ENCODE assay signal across 8 cellular contexts in genomic region chr12:56448860-56449621, GRCh38. TPM values are rescaled to one million over a fixed set of nuclear protein-coding genes. Genes with fewer than 3 reads are reported as not detected.
DNase-seq lines count a peak whose midpoint lies in the region; ATAC-seq and TF ChIP-seq lines count a peak whose summit lies in the region.

A gene with protein sequence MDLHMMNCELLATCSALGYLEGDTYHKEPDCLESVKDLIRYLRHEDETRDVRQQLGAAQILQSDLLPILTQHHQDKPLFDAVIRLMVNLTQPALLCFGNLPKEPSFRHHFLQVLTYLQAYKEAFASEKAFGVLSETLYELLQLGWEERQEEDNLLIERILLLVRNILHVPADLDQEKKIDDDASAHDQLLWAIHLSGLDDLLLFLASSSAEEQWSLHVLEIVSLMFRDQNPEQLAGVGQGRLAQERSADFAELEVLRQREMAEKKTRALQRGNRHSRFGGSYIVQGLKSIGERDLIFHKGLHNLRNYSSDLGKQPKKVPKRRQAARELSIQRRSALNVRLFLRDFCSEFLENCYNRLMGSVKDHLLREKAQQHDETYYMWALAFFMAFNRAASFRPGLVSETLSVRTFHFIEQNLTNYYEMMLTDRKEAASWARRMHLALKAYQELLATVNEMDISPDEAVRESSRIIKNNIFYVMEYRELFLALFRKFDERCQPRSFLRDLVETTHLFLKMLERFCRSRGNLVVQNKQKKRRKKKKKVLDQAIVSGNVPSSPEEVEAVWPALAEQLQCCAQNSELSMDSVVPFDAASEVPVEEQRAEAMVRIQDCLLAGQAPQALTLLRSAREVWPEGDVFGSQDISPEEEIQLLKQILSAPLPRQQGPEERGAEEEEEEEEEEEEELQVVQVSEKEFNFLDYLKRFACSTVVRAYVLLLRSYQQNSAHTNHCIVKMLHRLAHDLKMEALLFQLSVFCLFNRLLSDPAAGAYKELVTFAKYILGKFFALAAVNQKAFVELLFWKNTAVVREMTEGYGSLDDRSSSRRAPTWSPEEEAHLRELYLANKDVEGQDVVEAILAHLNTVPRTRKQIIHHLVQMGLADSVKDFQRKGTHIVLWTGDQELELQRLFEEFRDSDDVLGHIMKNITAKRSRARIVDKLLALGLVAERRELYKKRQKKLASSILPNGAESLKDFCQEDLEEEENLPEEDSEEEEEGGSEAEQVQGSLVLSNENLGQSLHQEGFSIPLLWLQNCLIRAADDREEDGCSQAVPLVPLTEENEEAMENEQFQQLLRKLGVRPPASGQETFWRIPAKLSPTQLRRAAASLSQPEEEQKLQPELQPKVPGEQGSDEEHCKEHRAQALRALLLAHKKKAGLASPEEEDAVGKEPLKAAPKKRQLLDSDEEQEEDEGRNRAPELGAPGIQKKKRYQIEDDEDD (minus strand): TSS chr12:56449426. CDS start chr12:56434170, 15,256 bp downstream.

- no peaks in the 10 kb centered on the region for H3K9me3 ChIP-seq in AG04450 (ENCODE audit: control insufficient read depth, insufficient read depth, low read length)

- H3K27me3 ChIP-seq in AG04450 (ENCODE audit: control insufficient read depth, insufficient read depth, low read length): peaks cover 8% of the 10 kb centered on the region

- CTCF ChIA-PET in AG04450 (lab: Charles Lee): interaction anchor here (0.5 to 3.4 kb wide), 5 partner anchors 12 to 188 kb away, joined by 4 to 24 read pairs (median 4); no protein-coding TSS in a partner anchor

- peak within 1 kb of the TSS; percentile 93 for H3K27ac Mint-ChIP-seq in central memory CD8-positive, alpha-beta T cell (ENCODE audit: low read depth)

- H3K27me3 Mint-ChIP-seq in central memory CD8-positive, alpha-beta T cell: no peaks in the 10 kb centered on the region

- TF ChIP-seq CTCF in AG04450 (IDR thresholded peaks at IDR 0.05; ENCODE audit: low read depth, low read length): peak; percentile 12; the same call in 1 of the 2 replicates

- peaks cover 4% of the 10 kb centered on the region for H3K36me3 Mint-ChIP-seq in central memory CD8-positive, alpha-beta T cell (ENCODE audit: insufficient read depth)

- H3K27ac ChIP-seq in AG04450 (ENCODE audit: low read depth, low read length): peak within 1 kb of the TSS; percentile 68

- H3K4me1 Mint-ChIP-seq in central memory CD8-positive, alpha-beta T cell: peaks cover 9% of the 10 kb centered on the region

- peak within 1 kb of the TSS; percentile 83 for H3K4me3 ChIP-seq in AG04450 (ENCODE audit: low read depth, low read length)

- ATAC-seq in GM18907 (IDR thresholded peaks at IDR 0.05; ENCODE audit: unreplicated experiment) (peak; percentile 90), HG03159 (IDR thresholded peaks at IDR 0.05; ENCODE audit: unreplicated experiment) (peak; percentile 97)
- peak; percentile 98 for ATAC-seq in central memory CD8-positive, alpha-beta T cell (replicated peaks; ENCODE audit: extremely low read depth, poor library complexity, severe bottlenecking)

- POLR2A ChIA-PET in AG04450 (lab: Yijun Ruan, JAX): interaction anchor here (0.6 to 2.0 kb wide), 9 partner anchors 15 to 191 kb away, joined by 3 to 18 read pairs (median 5); partner anchors contain the start of genes ANKRD52, CNPY2, PAN2 and RBMS2

- H3K9me3 Mint-ChIP-seq in central memory CD8-positive, alpha-beta T cell: no peaks in the 10 kb centered on the region

- peak within 1 kb of the TSS; percentile 86 for H3K4me3 Mint-ChIP-seq in central memory CD8-positive, alpha-beta T cell

- DNase-seq in AG04450 (ENCODE audit: low read depth, low spot score) (peak; percentile 51), NCI-H226 (peak; percentile 93), iris pigment epithelial cell (ENCODE audit: low read depth) (peak; percentile 90)
- DNase-seq in activated CD4-positive, CD25-positive, alpha-beta regulatory T cell (lab: John Stamatoyannopoulos, UW): peak; percentile 66 to 71 (median 67)
- peak; percentile 69 to 75 for DNase-seq in central memory CD8-positive, alpha-beta T cell (ENCODE audit: low spot score in 2 of 2)
- peak; percentile 73 to 80 for DNase-seq in stimulated activated CD4-positive, alpha-beta T cell treated with anti-CD3 and anti-CD28 coated beads, Interleukin-12 subunit alpha, Interleukin-12 subunit beta, amount 100 ng/mL, for 24 hours (ENCODE audit: low read depth in 2 of 2)

RNA-seq across cellular contexts. Expression of the gene that starts here (rescaled TPM):
- 2.0 and 3.3 TPM in 2 replicates for polyA plus RNA-seq in AG04450 (2011; rRNA removed)
- 3.3 and 3.7 TPM in 2 replicates for polyA minus RNA-seq in AG04450 (2011; rRNA and poly(A)+ RNA removed)

Comparison
In these comparisons a context has a peak if more than half of its experiments do, and no peak if none do; other contexts are left out.
1. Peak in every context shown above with its lines: DNase-seq, ATAC-seq, H3K4me3 ChIP-seq and H3K27ac ChIP-seq.